Comparison of ENCODE assay signal across 30 cellular contexts in the genomic region with DNA sequence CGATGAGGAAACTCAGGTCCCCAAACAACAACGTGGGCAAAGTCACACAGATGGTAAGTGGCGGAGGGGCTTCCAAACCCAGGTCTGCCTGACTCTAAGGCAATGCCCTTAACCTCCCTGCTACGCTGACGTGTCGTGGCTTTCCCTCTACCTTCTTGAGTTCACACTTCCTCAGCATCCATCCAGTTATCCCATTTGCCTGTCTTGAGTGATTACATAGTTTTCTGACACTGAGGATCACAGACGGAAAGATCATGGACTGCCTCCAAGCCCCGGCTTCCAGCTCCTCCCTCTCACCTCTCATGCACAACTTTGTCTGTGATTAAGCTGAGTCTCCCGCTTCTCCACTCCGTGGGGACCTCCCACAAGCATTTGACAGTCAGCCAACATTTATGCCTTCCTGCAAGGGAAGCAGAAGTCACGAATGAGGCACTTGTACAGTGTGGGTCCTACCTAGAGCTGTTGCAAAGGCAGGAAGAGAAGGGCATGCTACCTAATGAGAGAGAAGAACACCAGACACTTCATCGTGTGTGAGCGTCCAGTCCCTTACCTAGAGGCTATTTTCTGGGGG. TPM values are rescaled to one million over a fixed set of nuclear protein-coding genes. Genes with fewer than 3 reads are reported as not detected.
DNase-seq lines count a peak whose midpoint lies in the region; ATAC-seq and TF ChIP-seq lines count a peak whose summit lies in the region.
"Had no signal": no experiment of that assay in that cellular context is flagged by ENCODE, and none has a peak within 500 bp of the region (broad histone marks: within the 10 kb centered on the region; RNA-seq: fewer than 3 reads in every experiment).

No MANE protein-coding gene starts in this region.

- no peak overlapping the region for H2BK12ac ChIP-seq in mesenchymal stem cell (ENCODE audit: low read length in 2 of 2)

- no peak for TF ChIP-seq CTCF in A673 (conservative IDR thresholded peaks at IDR 0.05; ENCODE audit: low read depth, low read length)
- TF ChIP-seq CTCF in colonic mucosa (IDR thresholded peaks at IDR 0.05): no peak
- no peak for TF ChIP-seq CTCF in nephron (IDR thresholded peaks at IDR 0.05; ENCODE audit: unreplicated experiment in 3 of 3)

- H3K4me3 ChIP-seq in A673 (ENCODE audit: low read depth, low read length, poor library complexity, severe bottlenecking) (no peak overlapping the region), colonic mucosa (no peak overlapping the region), mesenchymal stem cell (ENCODE audit: insufficient read depth in 1 of 2, low read depth in 1 of 2, low read length in 2 of 2) (no peak overlapping the region)
- H3K4me3 ChIP-seq: A549, body of pancreas, lower lobe of right lung, neural progenitor cell, sigmoid colon, thoracic aorta, vagina had no signal

- H3K18ac ChIP-seq in mesenchymal stem cell (ENCODE audit: low read depth in 1 of 2, low read length in 2 of 2): no peak overlapping the region

- no peak overlapping the region for H2AFZ ChIP-seq in mesenchymal stem cell (ENCODE audit: low read depth, low read length)
- H2AFZ ChIP-seq: neural progenitor cell had no signal

- H2BK5ac ChIP-seq in mesenchymal stem cell (ENCODE audit: low read depth, low read length, poor library complexity, severe bottlenecking): no peak overlapping the region

- H4K91ac ChIP-seq in mesenchymal stem cell (ENCODE audit: low read length): no peak overlapping the region

- H3K4me3 Mint-ChIP-seq in nephron: no peak overlapping the region
- H3K4me3 Mint-ChIP-seq in activated T-helper 17 cell treated with anti-CD3 and anti-CD28 coated beads, Interleukin-2, amount 50 U/mL, for 72 hours: no peak overlapping the region
- H3K4me3 Mint-ChIP-seq: activated naive CD8-positive, alpha-beta T cell treated with anti-CD3 and anti-CD28 coated beads, Interleukin-2, amount 50 U/mL, for 24 hours; activated T-cell treated with anti-CD3 and anti-CD28 coated beads, Interleukin-2, amount 50 U/mL, for 24 hours; neural progenitor cell; T-helper 17 cell had no signal

- H3K9ac ChIP-seq in colonic mucosa (ENCODE audit: low read depth in 2 of 2, low read length in 2 of 2) (no peak overlapping the region), mesenchymal stem cell (ENCODE audit: low read length) (no peak overlapping the region)
- H3K9ac ChIP-seq: neural progenitor cell, SK-N-SH had no signal

- no peaks in the 10 kb centered on the region for H3K27me3 ChIP-seq in A673 (replicated peaks; ENCODE audit: insufficient read depth, low read depth, low read length, poor library complexity)
- no peaks in the 10 kb centered on the region for H3K27me3 ChIP-seq in colonic mucosa
- no peaks in the 10 kb centered on the region for H3K27me3 ChIP-seq in mesenchymal stem cell (ENCODE audit: control insufficient read depth in 1 of 2, insufficient read depth in 1 of 2, low read length in 2 of 2)
- H3K27me3 ChIP-seq: body of pancreas, neural progenitor cell, sigmoid colon, vagina had no signal

- no TSS peak for BruUV-seq in A673 (replicated peaks; lab: Mats Ljungman, UMichigan)

- no peaks in the 10 kb centered on the region for H3K27me3 Mint-ChIP-seq in nephron (ENCODE audit: low read depth)
- H3K27me3 Mint-ChIP-seq in activated T-helper 17 cell treated with anti-CD3 and anti-CD28 coated beads, Interleukin-2, amount 50 U/mL, for 72 hours: no peaks in the 10 kb centered on the region
- H3K27me3 Mint-ChIP-seq: activated naive CD8-positive, alpha-beta T cell treated with anti-CD3 and anti-CD28 coated beads, Interleukin-2, amount 50 U/mL, for 24 hours; activated T-cell treated with anti-CD3 and anti-CD28 coated beads, Interleukin-2, amount 50 U/mL, for 24 hours; progenitor cell of endocrine pancreas; T-helper 17 cell had no signal

- WGBS in mesenchymal stem cell: 83% methylated on average over 11 of the region's 13 CpGs

- no peak overlapping the region for H2AK5ac ChIP-seq in mesenchymal stem cell (ENCODE audit: low read length, severe bottlenecking)

- H3K4me1 Mint-ChIP-seq in nephron: peaks cover 20% of the 10 kb centered on the region
- no peaks in the 10 kb centered on the region for H3K4me1 Mint-ChIP-seq in activated T-helper 17 cell treated with anti-CD3 and anti-CD28 coated beads, Interleukin-2, amount 50 U/mL, for 72 hours
- H3K4me1 Mint-ChIP-seq: T-helper 17 cell had no signal

- H3K9me3 ChIP-seq in A673 (ENCODE audit: low read depth, low read length, poor library complexity, severe bottlenecking): no peaks in the 10 kb centered on the region
- no peaks in the 10 kb centered on the region for H3K9me3 ChIP-seq in colonic mucosa
- H3K9me3 ChIP-seq in mesenchymal stem cell (ENCODE audit: control insufficient read depth, low read length): no peaks in the 10 kb centered on the region
- H3K9me3 ChIP-seq: A549, body of pancreas, lower lobe of right lung, sigmoid colon, SK-N-SH, thoracic aorta, vagina had no signal

- DNase-seq in A673 (ENCODE audit: low spot score): peak; percentile 11
- DNase-seq in GDM1 (lab: John Stamatoyannopoulos, UW): peak; percentile 34
- DNase-seq in colonic mucosa: peak; percentile 16
- no peak for DNase-seq in hippocampal formation (lab: John Stamatoyannopoulos, UW)
- DNase-seq in KG1 (lab: John Stamatoyannopoulos, UW): no peak
- DNase-seq in mesenchymal stem cell: no peak
- DNase-seq: activated naive CD8-positive, alpha-beta T cell treated with anti-CD3 and anti-CD28 coated beads, Interleukin-2, amount 50 U/mL, for 24 hours; body of pancreas; DMS53; effector memory CD4-positive, alpha-beta T cell; erythroblast; IMR-90; kidney glomerular epithelial cell; lower lobe of right lung; MM.1S; NCI-H2081; NCI-H345; sigmoid colon; SK-N-SH; stimulated activated naive CD8-positive, alpha-beta T cell treated with anti-CD3 and anti-CD28 coated beads, Interleukin-15, Interleukin-2, amounts not matched to agents 100 U/mL and 50 U/mL, for 24 hours; T-helper 17 cell had no signal

- no peak overlapping the region for H3K23ac ChIP-seq in mesenchymal stem cell (ENCODE audit: low read length in 2 of 2)

- no peak overlapping the region for H3K27ac ChIP-seq in A673 (ENCODE audit: low read depth, low read length, poor library complexity, severe bottlenecking)
- no peak overlapping the region for H3K27ac ChIP-seq in colonic mucosa
- no peak overlapping the region for H3K27ac ChIP-seq in mesenchymal stem cell (ENCODE audit: low read length, poor library complexity, severe bottlenecking)
- H3K27ac ChIP-seq: A549, body of pancreas, lower lobe of right lung, neural progenitor cell, RWPE1, sigmoid colon, thoracic aorta, vagina had no signal

- H3K4ac ChIP-seq in mesenchymal stem cell (ENCODE audit: low read depth in 1 of 2, low read length in 2 of 2): no peak overlapping the region

- peaks cover 40% of the 10 kb centered on the region for H3K79me1 ChIP-seq in mesenchymal stem cell (replicated peaks; ENCODE audit: low read length, poor library complexity, severe bottlenecking)

- CTCF ChIA-PET in A673 (lab: Charles Lee): no interaction called here

- peaks cover 12% of the 10 kb centered on the region for H3K36me3 ChIP-seq in A673 (ENCODE audit: insufficient read depth, low read length, poor library complexity, severe bottlenecking)
- no peaks in the 10 kb centered on the region for H3K36me3 ChIP-seq in colonic mucosa
- peaks cover 57 to 62% of the 10 kb centered on the region in 2 experiments for H3K36me3 ChIP-seq in mesenchymal stem cell (ENCODE audit: control insufficient read depth in 1 of 2, insufficient read depth in 2 of 2, low read depth in 1 of 2, low read length in 2 of 2)
- H3K36me3 ChIP-seq: neural progenitor cell had no signal

- no peaks in the 10 kb centered on the region for H3K9me3 Mint-ChIP-seq in nephron
- H3K9me3 Mint-ChIP-seq in activated T-helper 17 cell treated with anti-CD3 and anti-CD28 coated beads, Interleukin-2, amount 50 U/mL, for 72 hours: no peaks in the 10 kb centered on the region
- H3K9me3 Mint-ChIP-seq: activated T-cell treated with anti-CD3 and anti-CD28 coated beads, Interleukin-2, amount 50 U/mL, for 24 hours; neural progenitor cell had no signal

- H3K36me3 Mint-ChIP-seq in nephron (ENCODE audit: low read depth): peaks cover 74% of the 10 kb centered on the region
- peaks cover 57% of the 10 kb centered on the region for H3K36me3 Mint-ChIP-seq in activated T-helper 17 cell treated with anti-CD3 and anti-CD28 coated beads, Interleukin-2, amount 50 U/mL, for 72 hours (ENCODE audit: low read depth)

- no peak overlapping the region for H2BK120ac ChIP-seq in mesenchymal stem cell (ENCODE audit: low read depth, low read length)

- ATAC-seq in activated T-helper 17 cell treated with anti-CD3 and anti-CD28 coated beads, Interleukin-2, amount 50 U/mL, for 72 hours (replicated peaks): no peak
- ATAC-seq: A549; activated naive CD8-positive, alpha-beta T cell treated with anti-CD3 and anti-CD28 coated beads, Interleukin-2, amount 50 U/mL, for 24 hours; body of pancreas; lower lobe of right lung; stimulated activated naive CD8-positive, alpha-beta T cell treated with anti-CD3 and anti-CD28 coated beads, Interleukin-15, Interleukin-2, amounts not matched to agents 100 U/mL and 50 U/mL, for 24 hours; T-helper 17 cell had no signal

- H3K14ac ChIP-seq in mesenchymal stem cell (ENCODE audit: low read length in 2 of 2): no peak overlapping the region

- peak overlapping the region in 2 of 3 experiments; percentile 48 to 63 for H3K27ac Mint-ChIP-seq in nephron
- no peak overlapping the region for H3K27ac Mint-ChIP-seq in activated T-helper 17 cell treated with anti-CD3 and anti-CD28 coated beads, Interleukin-2, amount 50 U/mL, for 72 hours
- H3K27ac Mint-ChIP-seq: activated naive CD8-positive, alpha-beta T cell treated with anti-CD3 and anti-CD28 coated beads, Interleukin-2, amount 50 U/mL, for 24 hours; activated T-cell treated with anti-CD3 and anti-CD28 coated beads, Interleukin-2, amount 50 U/mL, for 24 hours; neural progenitor cell; progenitor cell of endocrine pancreas; T-helper 17 cell had no signal

- H4K8ac ChIP-seq in mesenchymal stem cell (ENCODE audit: low read length): no peak overlapping the region

- intact Hi-C loops in A673 (cut with micrococcal nuclease; ENCODE audit: unreplicated experiment) (no loop called here), colonic mucosa (cut with DNase I) (no loop called here)

- H3K4me1 ChIP-seq in A673 (ENCODE audit: insufficient read depth, low read length, poor library complexity, severe bottlenecking) (no peaks in the 10 kb centered on the region), colonic mucosa (no peaks in the 10 kb centered on the region), mesenchymal stem cell (ENCODE audit: control insufficient read depth, insufficient read depth, low read depth, low read length) (peaks cover 10% of the 10 kb centered on the region)
- H3K4me1 ChIP-seq: A549, body of pancreas, lower lobe of right lung, neural progenitor cell, sigmoid colon, vagina had no signal

- no peak overlapping the region for H3K4me2 ChIP-seq in mesenchymal stem cell (ENCODE audit: low read length, poor library complexity, severe bottlenecking)
- H3K4me2 ChIP-seq: A549, neural progenitor cell, SK-N-SH had no signal

- H2BK15ac ChIP-seq in mesenchymal stem cell (ENCODE audit: low read depth, poor library complexity, severe bottlenecking): no peak overlapping the region

- POLR2A ChIA-PET in A673 (lab: Charles Lee; ENCODE audit: low non-redundant PET): no interaction called here

RNA-seq across cellular contexts. Expression of a gene that starts 33.8 kb away (rescaled TPM):
- 32.1 and 34.2 TPM in 2 replicates for total RNA-seq in A673 (2021)
- total RNA-seq in colonic mucosa: 10 to 100 TPM; 21.4 to 23.3 TPM
- 10 to 100 TPM in 1 of 2 donors, 1 to 10 TPM in 1; 9.6 to 16.2 TPM for total RNA-seq in activated T-helper 17 cell treated with anti-CD3 and anti-CD28 coated beads, Interleukin-2, amount 50 U/mL, for 72 hours
- 31.7 TPM for polyA plus RNA-seq in mesenchymal stem cell (2013, experiment 1 of 2)
- polyA plus RNA-seq in mesenchymal stem cell (2013, experiment 2 of 2): 30.4 TPM

Comparison
In these comparisons a context has a peak if more than half of its experiments do, and no peak if none do; other contexts are left out.
1. DNase-seq: peak in A673 (single experiment), GDM1 (single experiment) and colonic mucosa (single experiment); none in hippocampal formation (0 of 2), KG1 (single experiment) and mesenchymal stem cell (single experiment).